1 cellular context compared by ENCODE assay signal in genomic region chr16:3797904-3798811, GRCh38.
TF ChIP-seq lines count a peak whose summit lies in the region.

No MANE protein-coding gene starts in this region.

TF ChIP-seq in IMR-90, 13 proteins besides CTCF, POLR2A, EP300 and RAD21 (continued from another document):
- TF ChIP-seq NFE2L2 (IDR thresholded peaks at IDR 0.05; ENCODE audit: low read depth, low read length) (no peak), SMC3 (IDR thresholded peaks at IDR 0.05; ENCODE audit: low read depth, low read length) (no peak), BHLHE40 (IDR thresholded peaks at IDR 0.05; ENCODE audit: low read depth, low read length) (no peak), RFX5 (IDR thresholded peaks at IDR 0.05; ENCODE audit: low read depth, low read length) (no peak), MXI1 (IDR thresholded peaks at IDR 0.05; ENCODE audit: borderline replicate concordance, low read depth, low read length) (no peak)
TF ChIP-seq in IMR-90: peak in this region for 0.
